In the genomic region with DNA sequence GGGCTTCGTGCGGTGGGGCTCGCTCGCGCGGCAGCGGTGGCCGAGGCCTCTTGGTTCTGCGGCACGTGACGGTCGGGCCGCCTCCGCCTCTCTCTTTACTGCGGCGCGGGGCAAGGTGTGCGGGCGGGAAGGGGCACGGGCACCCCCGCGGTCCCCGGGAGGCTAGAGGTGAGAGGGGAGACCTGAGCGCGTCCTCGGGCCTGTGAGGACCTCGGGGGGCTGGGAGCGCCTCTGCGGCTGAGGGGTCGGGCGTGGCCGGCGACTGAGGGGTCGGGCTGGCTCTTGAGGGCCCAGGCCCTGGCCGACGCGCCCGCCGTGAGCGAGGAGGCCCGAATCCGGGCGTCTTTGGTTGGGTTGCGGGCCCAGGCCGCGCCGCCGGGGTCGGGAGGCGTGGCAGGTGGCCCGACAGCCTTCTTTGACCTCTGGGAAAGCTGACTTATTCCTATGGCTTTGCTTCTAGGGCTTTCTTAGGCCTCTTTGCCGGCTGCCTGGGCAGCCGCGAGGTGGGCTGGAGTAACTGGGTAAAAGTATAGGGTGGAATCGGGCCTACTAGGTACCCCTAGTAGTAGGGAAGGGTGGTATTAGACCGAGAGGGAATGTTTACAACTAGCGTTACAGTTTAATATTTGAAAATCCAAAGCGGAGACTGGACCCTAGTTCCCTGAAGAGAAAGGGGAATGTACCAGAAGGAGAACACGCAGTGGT, we compare ENCODE assay signal across 8 cellular contexts. TPM values are rescaled to one million over a fixed set of nuclear protein-coding genes. Genes with fewer than 3 reads are reported as not detected.
A peak's percentile ranks its signal among the peaks of the same experiment; 100 is the strongest.
DNase-seq lines count a peak whose midpoint lies in the region; ATAC-seq, FAIRE-seq and TF ChIP-seq lines count a peak whose summit lies in the region.

CANX (plus strand) TSS at position 33 of the 705 bp plus-strand sequence. CDS start 6,715 bp downstream, outside the sequence.

- DNase-seq in G401 (ENCODE audit: low spot score) (no peak), activated B cell treated with CpG ODN at 0.5 μM for 24 hours (no peak), globus pallidus (ENCODE audit: low spot score) (peak; percentile 5), pancreas (no peak), foreskin melanocyte (no peak), NCI-H526 (lab: John Stamatoyannopoulos, UW) (no peak)
- no peak for DNase-seq in stimulated activated CD4-positive, alpha-beta T cell treated with anti-CD3 and anti-CD28 coated beads, Interleukin-15, amount 100 ng/mL, for 24 hours

- H3K36me3 ChIP-seq in pancreas = no peaks in the 10 kb centered on the region

- FAIRE-seq in pancreas (lab: Jason Lieb, UNC) = no peak

- intact Hi-C loops in activated B cell treated with CpG ODN at 0.5 μM for 24 hours (cut with micrococcal nuclease) (loop anchor here (1.0 to 10.0 kb wide), 11 partner anchors 21 to 1547 kb away; partner anchors contain the start of genes HNRNPH1, MAML1, MRNIP and NHP2), pancreas (cut with DNase I) (no loop called here)

- H3K27ac Mint-ChIP-seq in activated B cell treated with CpG ODN at 0.5 μM for 24 hours = peak within 1 kb of the TSS; percentile 99

- no peaks in the 10 kb centered on the region for H3K27me3 ChIP-seq in pancreas

- 0% methylated on average over 51 to 59 of the region's 59 CpGs for WGBS in pancreas, 2 donors

- in situ Hi-C loops in G401 (cut with HindIII; ENCODE audit: low sequenced_read_pairs) = no loop called here

- H3K9me3 Mint-ChIP-seq in activated B cell treated with CpG ODN at 0.5 μM for 24 hours = no peaks in the 10 kb centered on the region

- CTCF ChIA-PET in activated B cell treated with CpG ODN at 0.5 μM for 24 hours (lab: Charles Lee) = no interaction called here

- no peaks in the 10 kb centered on the region for H3K27me3 Mint-ChIP-seq in activated B cell treated with CpG ODN at 0.5 μM for 24 hours

- no peak for TF ChIP-seq CTCF in activated B cell treated with CpG ODN at 0.5 μM for 24 hours (IDR thresholded peaks at IDR 0.05)
- TF ChIP-seq CTCF in pancreas (IDR thresholded peaks at IDR 0.05) = no peak

- peak within 1 kb of the TSS; percentile 84 to 99 (median 94) for H3K4me3 ChIP-seq in pancreas

- H3K4me1 Mint-ChIP-seq in activated B cell treated with CpG ODN at 0.5 μM for 24 hours = peaks cover 48% of the 10 kb centered on the region

- H3K4me1 ChIP-seq in pancreas = peaks cover 0 to 21% (median 0%) of the 10 kb centered on the region in 3 donors

- H3K36me3 Mint-ChIP-seq in activated B cell treated with CpG ODN at 0.5 μM for 24 hours (ENCODE audit: low read depth) = peaks cover 34% of the 10 kb centered on the region

- POLR2A ChIA-PET in activated B cell treated with CpG ODN at 0.5 μM for 24 hours (lab: Charles Lee) = interaction anchor here (0.6 to 5.4 kb wide), 8 partner anchors 20 to 272 kb away, joined by 3 to 35 read pairs (median 6); partner anchors contain the start of genes CBY3, HNRNPH1, MAML1 and RUFY1

- H3K27ac ChIP-seq in pancreas = peak within 1 kb of the TSS; percentile 95 to 99 (median 98)

- H3K4me3 Mint-ChIP-seq in activated B cell treated with CpG ODN at 0.5 μM for 24 hours = peak within 1 kb of the TSS; percentile 97

- peak; percentile 5 for ATAC-seq in HG02610 (IDR thresholded peaks at IDR 0.05; ENCODE audit: unreplicated experiment)
- peak; percentile 1 for ATAC-seq in activated B cell treated with CpG ODN at 0.5 μM for 24 hours (ENCODE audit: low read depth)
- ATAC-seq in pancreas = peak; percentile 7 to 36 (median 20)

- H3K9me3 ChIP-seq in pancreas = no peaks in the 10 kb centered on the region

RNA-seq across cellular contexts. Expression of gene CANX, which starts in this region (rescaled TPM):
- total RNA-seq in G401 (2014; rRNA removed; shearing (Covaris generic)) = 281 and 477 TPM in 2 replicates
- 318 and 332 TPM in 2 replicates for total RNA-seq in activated B cell treated with CpG ODN at 0.5 μM for 24 hours
- total RNA-seq in pancreas = 100 to 1,000 TPM; 353 to 633 (median 516) TPM
- 100 to 1,000 TPM in 1 of 2 donors, 10 to 100 TPM in 1; 66.3 to 117 TPM for polyA plus RNA-seq in pancreas
